ENCODE assay signal across 21 cellular contexts in genomic region chr11:72391638-72392423, GRCh38. TPM values are rescaled to one million over a fixed set of nuclear protein-coding genes. Genes with fewer than 3 reads are reported as not detected.
A peak's percentile ranks its signal among the peaks of the same experiment; 100 is the strongest.
DNase-seq lines count a peak whose midpoint lies in the region; ATAC-seq, FAIRE-seq and TF ChIP-seq lines count a peak whose summit lies in the region.
"Had no signal": no experiment of that assay in that cellular context is flagged by ENCODE, and none has a peak within 500 bp of the region (broad histone marks: within the 10 kb centered on the region; RNA-seq: fewer than 3 reads in every experiment).

No MANE protein-coding gene starts in this region.

- H3K9ac ChIP-seq in HepG2 (ENCODE audit: insufficient read depth, low read depth, low read length): 0 out of 2 replicates have a peak overlapping the region, but pooled peaks have one; percentile 4

- TF ChIP-seq POLR2A in HepG2 (IDR thresholded peaks at IDR 0.05; ENCODE audit: insufficient read depth in 1 of 2, low read depth in 2 of 2, low read length in 2 of 2): no peak
- TF ChIP-seq POLR2A in right lobe of liver (IDR thresholded peaks at IDR 0.05): no peak

- H3K27me3 ChIP-seq in HepG2 (ENCODE audit: control insufficient read depth in 1 of 2, insufficient read depth in 2 of 2, low read length in 2 of 2) (no peaks in the 10 kb centered on the region), right lobe of liver (no peaks in the 10 kb centered on the region)
- H3K27me3 ChIP-seq: hepatocyte, thyroid gland had no signal

- POLR2A ChIA-PET in HepG2 (lab: Yijun Ruan, JAX) (no interaction called here), OCI-LY7 (lab: Charles Lee) (interaction anchor here (0.6 kb wide), 1 partner anchor 34 kb away, joined by 4 read pairs; no protein-coding TSS in a partner anchor)

- no peaks in the 10 kb centered on the region for H3K9me2 ChIP-seq in OCI-LY7 (ENCODE audit: insufficient read depth, low read length)

- TF ChIP-seq CTCF in HepG2 (CRISPR knock-in tag; IDR thresholded peaks at IDR 0.05) (no peak), right lobe of liver (IDR thresholded peaks at IDR 0.05) (no peak), OCI-LY7 (conservative IDR thresholded peaks at IDR 0.05; ENCODE audit: low read length) (no peak)

- no peaks in the 10 kb centered on the region for H3K9me3 ChIP-seq in HepG2 (ENCODE audit: low read length)
- no peaks in the 10 kb centered on the region for H3K9me3 ChIP-seq in right lobe of liver
- H3K9me3 ChIP-seq in OCI-LY7 (ENCODE audit: low read length): no peaks in the 10 kb centered on the region
- H3K9me3 ChIP-seq: Caco-2, lower lobe of right lung, thyroid gland had no signal

- CTCF ChIA-PET in HepG2 (lab: Yijun Ruan, JAX; ENCODE audit: low intra/inter-chr PET ratio, low total read pairs) (no interaction called here), OCI-LY7 (lab: Charles Lee; ENCODE audit: unreplicated experiment) (interaction anchor here (0.6 kb wide), 2 partner anchors 43 to 203 kb away, joined by 3 to 5 read pairs; partner anchors contain the start of gene CLPB)

- FAIRE-seq in HepG2 (lab: Jason Lieb, UNC): peak; percentile 50

- H3K27me3 Mint-ChIP-seq in activated T-cell treated with anti-CD3 and anti-CD28 coated beads, Interleukin-2, amount 50 U/mL, for 72 hours (ENCODE audit: low read depth): no peaks in the 10 kb centered on the region
- H3K27me3 Mint-ChIP-seq: activated naive CD8-positive, alpha-beta T cell treated with anti-CD3 and anti-CD28 coated beads, Interleukin-2, amount 10 ng/mL, durations not matched to agents 7 days and 5 days; central memory CD8-positive, alpha-beta T cell had no signal

- peak; percentile 46 for ATAC-seq in HepG2
- ATAC-seq in right lobe of liver: no peak
- ATAC-seq in HG02610 (IDR thresholded peaks at IDR 0.05; ENCODE audit: unreplicated experiment): peak; percentile 55
- no peak for ATAC-seq in SK-N-SH treated with all-trans-retinoic acid at 6 μM for 48 hours
- no peak for ATAC-seq in activated T-cell treated with anti-CD3 and anti-CD28 coated beads, Interleukin-2, amount 50 U/mL, for 72 hours (replicated peaks in 1 of 2)
- ATAC-seq: lower lobe of right lung had no signal

- H3K36me3 Mint-ChIP-seq in activated T-cell treated with anti-CD3 and anti-CD28 coated beads, Interleukin-2, amount 50 U/mL, for 72 hours (ENCODE audit: insufficient read depth in 2 of 2): no peaks in the 10 kb centered on the region

- TF ChIP-seq EP300 in HepG2 (IDR thresholded peaks at IDR 0.05; ENCODE audit: low read depth in 2 of 2, low read length in 2 of 2) (peak in 1 of 2 experiments; percentile 37; a peak in 1 of 4 replicates), HepG2 (CRISPR knock-in tag; IDR thresholded peaks at IDR 0.05; ENCODE audit: borderline replicate concordance) (no peak)

- intact Hi-C loops in HepG2 (cut with micrococcal nuclease; ENCODE audit: unreplicated experiment) (no loop called here), right lobe of liver (cut with DNase I) (no loop called here), OCI-LY7 (cut with micrococcal nuclease; ENCODE audit: unreplicated experiment) (no loop called here)

- no peak overlapping the region for H3K27ac ChIP-seq in HepG2 (ENCODE audit: extremely low read length, insufficient read depth, low read length)
- no peak overlapping the region for H3K27ac ChIP-seq in right lobe of liver
- no peak overlapping the region for H3K27ac ChIP-seq in OCI-LY7 (ENCODE audit: low read depth, low read length, poor library complexity, severe bottlenecking)
- H3K27ac ChIP-seq: hepatocyte, lower lobe of right lung, thyroid gland had no signal

- H4K20me1 ChIP-seq in HepG2 (ENCODE audit: insufficient read depth, low read length) (no peaks in the 10 kb centered on the region), OCI-LY7 (ENCODE audit: insufficient read depth, low read length) (no peaks in the 10 kb centered on the region)

- no peak overlapping the region for H3K4me3 ChIP-seq in HepG2 (replicated peaks in 1 of 3; ENCODE audit: insufficient read depth in 1 of 3, low read depth in 2 of 3, low read length in 3 of 3)
- no peak overlapping the region for H3K4me3 ChIP-seq in right lobe of liver
- H3K4me3 ChIP-seq in OCI-LY7 (ENCODE audit: low read depth, low read length, poor library complexity, severe bottlenecking): no peak overlapping the region
- H3K4me3 ChIP-seq: hepatocyte, lower lobe of right lung, smooth muscle cell, thyroid gland had no signal

- BruUV-seq in HepG2 (replicated peaks; lab: Mats Ljungman, UMichigan) (no TSS peak), OCI-LY7 (replicated peaks; lab: Mats Ljungman, UMichigan) (no TSS peak)

- peak overlapping the region; percentile 38 for H3K4me2 ChIP-seq in HepG2 (ENCODE audit: low read depth, low read length)
- peak overlapping the region; percentile 38 for H3K4me2 ChIP-seq in OCI-LY7 (ENCODE audit: low read length)
- H3K4me2 ChIP-seq: hepatocyte, smooth muscle cell had no signal

- H3K9me3 Mint-ChIP-seq in activated T-cell treated with anti-CD3 and anti-CD28 coated beads, Interleukin-2, amount 50 U/mL, for 72 hours: no peaks in the 10 kb centered on the region
- H3K9me3 Mint-ChIP-seq: activated naive CD8-positive, alpha-beta T cell treated with anti-CD3 and anti-CD28 coated beads, Interleukin-2, amount 10 ng/mL, durations not matched to agents 7 days and 5 days; central memory CD8-positive, alpha-beta T cell had no signal

- no peak overlapping the region for H3K27ac Mint-ChIP-seq in activated T-cell treated with anti-CD3 and anti-CD28 coated beads, Interleukin-2, amount 50 U/mL, for 72 hours
- H3K27ac Mint-ChIP-seq: activated naive CD8-positive, alpha-beta T cell treated with anti-CD3 and anti-CD28 coated beads, Interleukin-2, amount 10 ng/mL, durations not matched to agents 7 days and 5 days had no signal

- in situ Hi-C loops in HepG2 (cut with HindIII; ENCODE audit: extremely low pct_ligation_motif_present, low pct_unique_long_range_greater_than_20kb): no loop called here

- H3K36me3 ChIP-seq in HepG2 (replicated peaks in 1 of 2; ENCODE audit: control insufficient read depth in 1 of 2, insufficient read depth in 2 of 2, low read length in 2 of 2) (no peaks in the 10 kb centered on the region; a peak in 1 of 5 replicates), right lobe of liver (no peaks in the 10 kb centered on the region), OCI-LY7 (ENCODE audit: insufficient read depth, low read length) (peaks cover 8% of the 10 kb centered on the region; the same call in 1 of the 2 replicates)
- H3K36me3 ChIP-seq: lower lobe of right lung, thyroid gland had no signal

- H3K79me2 ChIP-seq in HepG2 (ENCODE audit: insufficient read depth, low read length) (peaks cover 7% of the 10 kb centered on the region), OCI-LY7 (ENCODE audit: insufficient read depth, low read depth, low read length) (no peaks in the 10 kb centered on the region)
- H3K79me2 ChIP-seq: hepatocyte had no signal

- peak; percentile 38 for DNase-seq in HepG2 (ENCODE audit: low spot score)
- no peak for DNase-seq in right lobe of liver
- DNase-seq in OCI-LY7 (ENCODE audit: low spot score): peak; percentile 67
- no peak for DNase-seq in DMS153 (lab: John Stamatoyannopoulos, UW)
- DNase-seq in activated CD4-positive, alpha-beta T cell treated with anti-CD3 and anti-CD28 coated beads, Interleukin-2, amount 50 U/mL, for 4 hours: no peak
- no peak for DNase-seq in activated T-cell treated with anti-CD3 and anti-CD28 coated beads, Interleukin-2, amount 50 U/mL, for 72 hours
- DNase-seq: 8988T; activated naive CD8-positive, alpha-beta T cell treated with anti-CD3 and anti-CD28 coated beads, Interleukin-2, amount 10 ng/mL, durations not matched to agents 7 days and 5 days; Caco-2; erythroblast; lower lobe of right lung; NCI-H1417; NCI-H526; nucleus accumbens; SIG-M5; thyroid gland had no signal

- TF ChIP-seq RAD21 in HepG2 (CRISPR knock-in tag; IDR thresholded peaks at IDR 0.05): no peak

- peaks cover 8% of the 10 kb centered on the region for H3K4me1 Mint-ChIP-seq in activated T-cell treated with anti-CD3 and anti-CD28 coated beads, Interleukin-2, amount 50 U/mL, for 72 hours (ENCODE audit: low read depth)
- H3K4me1 Mint-ChIP-seq: activated naive CD8-positive, alpha-beta T cell treated with anti-CD3 and anti-CD28 coated beads, Interleukin-2, amount 10 ng/mL, durations not matched to agents 7 days and 5 days had no signal

- H3K4me1 ChIP-seq in HepG2 (ENCODE audit: insufficient read depth, low read length) (peaks cover 38% of the 10 kb centered on the region), right lobe of liver (no peaks in the 10 kb centered on the region), OCI-LY7 (ENCODE audit: insufficient read depth, low read length, poor library complexity, severe bottlenecking) (peaks cover 14% of the 10 kb centered on the region)

- H3K4me3 Mint-ChIP-seq in activated T-cell treated with anti-CD3 and anti-CD28 coated beads, Interleukin-2, amount 50 U/mL, for 72 hours: no peak overlapping the region
- H3K4me3 Mint-ChIP-seq: activated naive CD8-positive, alpha-beta T cell treated with anti-CD3 and anti-CD28 coated beads, Interleukin-2, amount 10 ng/mL, durations not matched to agents 7 days and 5 days; central memory CD8-positive, alpha-beta T cell had no signal

- 74% methylated on average over 10 of the region's 10 CpGs for WGBS in HepG2 (ENCODE audit: low lambda C conversion rate)
- 78% methylated on average over 9 of the region's 10 CpGs for WGBS in right lobe of liver (ENCODE audit: insufficient coverage, low coverage, low lambda C conversion rate, missing lambda C conversion rate)

- H2AFZ ChIP-seq in HepG2 (ENCODE audit: low read length) (no peak overlapping the region), OCI-LY7 (ENCODE audit: low read length) (no peak overlapping the region; the same call in 1 of the 2 replicates)
- H2AFZ ChIP-seq: hepatocyte had no signal

RNA-seq across cellular contexts. Expression of gene CLPB, which starts 42.5 kb away (rescaled TPM):
- total RNA-seq in HepG2 (2016; rRNA removed; fragmentation: Illumina TruSeq; extraction: Trizol): 22.0 and 29.5 TPM in 2 replicates
- 3.9 and 4.4 TPM in 2 replicates for total RNA-seq in HepG2 (2016; cell fraction: cytosol; rRNA removed; fragmentation: Illumina TruSeq; extraction: Trizol; ENCODE audit: low read depth)
- total RNA-seq in HepG2 (2016; cell fraction: insoluble cytoplasmic fraction; rRNA removed; fragmentation: Illumina TruSeq; extraction: Trizol): 20.1 and 28.8 TPM in 2 replicates
- total RNA-seq in HepG2 (2016; cell fraction: membrane; rRNA removed; fragmentation: Illumina TruSeq; extraction: Trizol): 7.9 and 8.5 TPM in 2 replicates
- 24.4 and 27.6 TPM in 2 replicates for total RNA-seq in HepG2 (2016; cell fraction: nucleus; rRNA removed; fragmentation: Illumina TruSeq; extraction: Trizol)
- 11.8 and 15.6 TPM in 2 replicates for polyA plus RNA-seq in HepG2 (2011; rRNA removed)
- polyA plus RNA-seq in HepG2 (2011; cell fraction: cytosol; rRNA removed): 10.2 and 14.3 TPM in 2 replicates
- 19.1 and 25.1 TPM in 2 replicates for polyA plus RNA-seq in HepG2 (2011; cell fraction: nucleus; rRNA removed)
- 12.8 and 16.8 TPM in 2 replicates for polyA plus RNA-seq in HepG2 (2012)
- 3.4 and 4.0 TPM in 2 replicates for polyA plus RNA-seq in HepG2 (2016; cell fraction: cytosol; fragmentation: Illumina TruSeq; extraction: Trizol; ENCODE audit: low read depth)
- polyA plus RNA-seq in HepG2 (2016; cell fraction: insoluble cytoplasmic fraction; fragmentation: Illumina TruSeq; extraction: Trizol; ENCODE audit: low read depth): 13.3 and 16.1 TPM in 2 replicates
- polyA plus RNA-seq in HepG2 (2016; cell fraction: membrane; fragmentation: Illumina TruSeq; extraction: Trizol; ENCODE audit: low read depth): 4.9 and 5.7 TPM in 2 replicates
- 19.8 and 22.4 TPM in 2 replicates for polyA plus RNA-seq in HepG2 (2016; cell fraction: nucleus; fragmentation: Illumina TruSeq; extraction: Trizol; ENCODE audit: insufficient read depth, low read depth)
- polyA minus RNA-seq in HepG2 (2011; rRNA and poly(A)+ RNA removed; ENCODE audit: low replicate concordance): 46.3 and 159 TPM in 2 replicates
- polyA minus RNA-seq in HepG2 (2011; cell fraction: cytosol; rRNA and poly(A)+ RNA removed): 15.1 and 19.1 TPM in 2 replicates
- 22.1 and 24.0 TPM in 2 replicates for polyA minus RNA-seq in HepG2 (2011; cell fraction: nucleus; rRNA and poly(A)+ RNA removed)
- total RNA-seq in right lobe of liver: 10 to 100 TPM; 17.5 to 35.5 (median 23.4) TPM
- total RNA-seq in OCI-LY7 (2014; rRNA removed; shearing (Covaris generic)): 20.7 and 21.0 TPM in 2 replicates
- total RNA-seq in OCI-LY7 (2022): 25.8 and 27.1 TPM in 2 replicates
- total RNA-seq in activated T-cell treated with anti-CD3 and anti-CD28 coated beads, Interleukin-2, amount 50 U/mL, for 72 hours: 10 to 100 TPM; 22.0 to 30.1 TPM

Comparison
In these comparisons a context has a peak if more than half of its experiments do, and no peak if none do; other contexts are left out.
1. ATAC-seq: peak in HepG2 (single experiment) and HG02610 (single experiment); none in right lobe of liver (0 of 4), SK-N-SH treated with all-trans-retinoic acid at 6 μM for 48 hours (single experiment) and activated T-cell treated with anti-CD3 and anti-CD28 coated beads, Interleukin-2, amount 50 U/mL, for 72 hours (0 of 2).
2. DNase-seq: peak in HepG2 (single experiment) and OCI-LY7 (single experiment); none in right lobe of liver (0 of 3), DMS153 (single experiment), activated CD4-positive, alpha-beta T cell treated with anti-CD3 and anti-CD28 coated beads, Interleukin-2, amount 50 U/mL, for 4 hours (0 of 2) and activated T-cell treated with anti-CD3 and anti-CD28 coated beads, Interleukin-2, amount 50 U/mL, for 72 hours (0 of 2).